Comparison of ENCODE assay signal across 8 cellular contexts in genomic region chr15:90482124-90483011, GRCh38. TPM values are rescaled to one million over a fixed set of nuclear protein-coding genes. Genes with fewer than 3 reads are reported as not detected.
DNase-seq lines count a peak whose midpoint lies in the region; ATAC-seq and TF ChIP-seq lines count a peak whose summit lies in the region.

No MANE protein-coding gene starts in this region.

- 49 to 56% methylated on average over 7 of the region's 7 CpGs for WGBS in body of pancreas, 2 donors

- H2AFZ ChIP-seq in SU-DHL-6 (ENCODE audit: low read depth, low read length, severe bottlenecking), result no peak overlapping the region

- peaks cover 22% of the 10 kb centered on the region for H3K36me3 ChIP-seq in SU-DHL-6 (ENCODE audit: low read length)
- peaks cover 3 to 46% of the 10 kb centered on the region in 2 donors for H3K36me3 ChIP-seq in body of pancreas (replicated peaks in 1 of 2; ENCODE audit: insufficient read depth in 1 of 2, low read depth in 2 of 2)

- no peaks in the 10 kb centered on the region for H3K9me2 ChIP-seq in SU-DHL-6 (replicated peaks; ENCODE audit: insufficient read depth, low read length)

- H3K9me3 ChIP-seq in SU-DHL-6 (ENCODE audit: insufficient read depth, low read length) (no peaks in the 10 kb centered on the region), body of pancreas (no peaks in the 10 kb centered on the region)

- H4K20me1 ChIP-seq in SU-DHL-6 (ENCODE audit: low read depth, low read length), result no peaks in the 10 kb centered on the region

- H3K9ac ChIP-seq in SU-DHL-6 (ENCODE audit: low read length), result no peak overlapping the region

- H3K4me1 ChIP-seq in body of pancreas, result peaks cover 22% of the 10 kb centered on the region

- H3K27me3 ChIP-seq in SU-DHL-6 (ENCODE audit: low read length) (no peaks in the 10 kb centered on the region), body of pancreas (no peaks in the 10 kb centered on the region)

- H3K4me3 ChIP-seq in SU-DHL-6 (ENCODE audit: insufficient read depth, low read length, poor library complexity, severe bottlenecking) (no peak overlapping the region), body of pancreas (no peak overlapping the region)

- peak; percentile 58 for DNase-seq in D341Med (ENCODE audit: low spot score)
- peak; percentile 35 for DNase-seq in HuH-7.5 (ENCODE audit: low spot score)
- peak; percentile 47 to 67 (median 54) for DNase-seq in body of pancreas
- DNase-seq in iPS DF 19.7 (ENCODE audit: low read depth, low spot score), result peak; percentile 9
- peak; percentile 33 for DNase-seq in smooth muscle cell of the brain vasculature (ENCODE audit: low read depth, low spot score)

- no peak overlapping the region for H3K4me2 ChIP-seq in SU-DHL-6 (ENCODE audit: low read depth, low read length, poor library complexity, severe bottlenecking)

- TF ChIP-seq CTCF in SU-DHL-6 (IDR thresholded peaks at IDR 0.05; ENCODE audit: insufficient read depth, low read length, poor library complexity, severe bottlenecking) (peak; percentile 57), body of pancreas (IDR thresholded peaks at IDR 0.05) (peak; percentile 36 to 89 (median 71))

- TF ChIP-seq POLR2A in body of pancreas (IDR thresholded peaks at IDR 0.05), result no peak

- H3K27ac ChIP-seq in SU-DHL-6 (ENCODE audit: low read depth, low read length) (no peak overlapping the region), body of pancreas (no peak overlapping the region)

- no peaks in the 10 kb centered on the region for H3F3A ChIP-seq in SU-DHL-6 (ENCODE audit: insufficient read depth)

- ATAC-seq in body of pancreas, result no peak
- no peak for ATAC-seq in GM21381 (IDR thresholded peaks at IDR 0.05; ENCODE audit: unreplicated experiment)
- ATAC-seq in GM19452 (IDR thresholded peaks at IDR 0.05; ENCODE audit: unreplicated experiment), result no peak

- no peaks in the 10 kb centered on the region for H3K79me2 ChIP-seq in SU-DHL-6 (ENCODE audit: insufficient read depth, low read length)

- intact Hi-C loops in body of pancreas (cut with DNase I), result no loop called here

RNA-seq across cellular contexts. Expression of gene CRTC3, which starts 47.4 kb away (rescaled TPM):
- 10 to 100 TPM; 10.5 to 13.0 TPM for total RNA-seq in body of pancreas
